Comparison of ENCODE assay signal across 8 cellular contexts in the genomic region with DNA sequence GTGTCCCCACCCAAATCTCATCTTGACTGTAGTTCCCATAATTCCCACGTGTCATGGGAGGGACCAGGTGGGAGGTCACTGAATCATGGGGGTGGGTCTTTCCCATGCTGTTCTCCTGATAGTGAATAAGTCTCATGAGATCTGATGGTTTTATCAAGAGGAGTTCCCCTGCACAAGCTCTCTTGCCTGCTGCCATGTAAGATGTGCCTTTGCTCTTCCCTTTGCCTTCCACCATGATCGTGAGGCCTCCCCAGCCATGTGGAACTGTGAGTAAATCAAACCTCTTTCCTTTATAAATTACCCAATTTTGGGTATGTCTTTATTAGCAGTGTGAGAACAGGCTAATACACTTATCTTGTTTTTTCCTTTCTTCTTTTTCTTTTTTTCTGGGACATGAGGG. TPM values are rescaled to one million over a fixed set of nuclear protein-coding genes. Genes with fewer than 3 reads are reported as not detected.
DNase-seq lines count a peak whose midpoint lies in the region; ATAC-seq, FAIRE-seq and TF ChIP-seq lines count a peak whose summit lies in the region.
"Not testable (repeated sequence)": the region's sequence is repeated elsewhere in the genome, so short reads cannot be mapped to it uniquely, and the experiment has no call there.

No MANE protein-coding gene starts in this region.

- H3K79me2 ChIP-seq in OCI-LY7 (ENCODE audit: insufficient read depth, low read depth, low read length); K562 (ENCODE audit: control insufficient read depth, insufficient read depth, low read length); HepG2 (ENCODE audit: insufficient read depth, low read length): not testable (repeated sequence)

- TF ChIP-seq POLR2A in K562 (conservative IDR thresholded peaks at IDR 0.05); HepG2 (IDR thresholded peaks at IDR 0.05; ENCODE audit: insufficient read depth in 1 of 2, low read depth in 2 of 2, low read length in 2 of 2): not testable (repeated sequence)

- H3K4me2 ChIP-seq in OCI-LY7 (ENCODE audit: low read length); K562 (ENCODE audit: insufficient read depth, low read length); HepG2 (ENCODE audit: low read depth, low read length): not testable (repeated sequence)

- peaks cover 31 to 42% of the 10 kb centered on the region in 2 donors for H3K36me3 Mint-ChIP-seq in CD4-positive, alpha-beta memory T cell
- peaks cover 69% of the 10 kb centered on the region for H3K36me3 Mint-ChIP-seq in activated CD4-positive, alpha-beta memory T cell treated with anti-CD3 and anti-CD28 coated beads, Interleukin-2, amount 10 ng/mL, durations not matched to agents 7 days and 5 days (ENCODE audit: low read depth)
- H3K36me3 Mint-ChIP-seq in activated CD8-positive, alpha-beta memory T cell treated with anti-CD3 and anti-CD28 coated beads, Interleukin-2, amount 10 ng/mL, durations not matched to agents 7 days and 5 days = peaks cover 68% of the 10 kb centered on the region
- peaks cover 23% of the 10 kb centered on the region for H3K36me3 Mint-ChIP-seq in activated naive CD8-positive, alpha-beta T cell

- H3K9me3 ChIP-seq in CD4-positive, alpha-beta memory T cell (ENCODE audit: control insufficient read depth in 1 of 2, low read length in 2 of 2); HEK293 (ENCODE audit: control insufficient read depth, insufficient read depth, low read depth, low read length); K562 (replicated peaks; ENCODE audit: control insufficient read depth, insufficient read depth, low read depth, low read length); HepG2 (ENCODE audit: low read length): not testable (repeated sequence)
- peaks cover 12% of the 10 kb centered on the region; the same call in 1 of the 2 replicates for H3K9me3 ChIP-seq in OCI-LY7 (ENCODE audit: low read length)

- not testable (repeated sequence) for FAIRE-seq in K562 (lab: Jason Lieb, UNC); HepG2 (lab: Jason Lieb, UNC)

- intact Hi-C loops in CD4-positive, alpha-beta memory T cell (cut with micrococcal nuclease); OCI-LY7 (cut with micrococcal nuclease; ENCODE audit: unreplicated experiment); K562 (cut with micrococcal nuclease); HepG2 (cut with micrococcal nuclease; ENCODE audit: unreplicated experiment): not testable (repeated sequence)

- POLR2A ChIA-PET in CD4-positive, alpha-beta memory T cell (lab: Charles Lee; ENCODE audit: partially characterized antibody) = interaction anchor here (0.8 kb wide), 1 partner anchor 12 kb away, joined by 3 read pairs; no protein-coding TSS in a partner anchor
- POLR2A ChIA-PET in HEK293 (lab: Yijun Ruan, JAX); HepG2 (lab: Yijun Ruan, JAX): not testable (repeated sequence)
- POLR2A ChIA-PET in OCI-LY7 (lab: Charles Lee) = interaction anchor here (0.6 to 0.7 kb wide), 2 partner anchors 129 to 158 kb away, joined by 3 read pairs; no protein-coding TSS in a partner anchor
- POLR2A ChIA-PET in activated CD4-positive, alpha-beta memory T cell treated with anti-CD3 and anti-CD28 coated beads, Interleukin-2, amount 10 ng/mL, durations not matched to agents 7 days and 5 days (lab: Charles Lee) = interaction anchor here (1.1 kb wide), 1 partner anchor 51 kb away, joined by 3 read pairs; no protein-coding TSS in a partner anchor
- POLR2A ChIA-PET in K562 (lab: Yijun Ruan, JAX) = interaction anchor here (1.6 kb wide), 1 partner anchor 9 kb away, joined by 5 read pairs; no protein-coding TSS in a partner anchor

- peaks cover 14% of the 10 kb centered on the region for H3K36me3 ChIP-seq in CD4-positive, alpha-beta memory T cell (ENCODE audit: insufficient read depth, low read length)
- H3K36me3 ChIP-seq in HEK293 (ENCODE audit: control insufficient read depth in 2 of 2, insufficient read depth in 1 of 2, low read length in 2 of 2) = peaks cover 55 to 77% of the 10 kb centered on the region in 2 experiments
- peaks cover 95% of the 10 kb centered on the region for H3K36me3 ChIP-seq in OCI-LY7 (ENCODE audit: insufficient read depth, low read length)
- peaks cover 73% of the 10 kb centered on the region for H3K36me3 ChIP-seq in K562 (ENCODE audit: control insufficient read depth, insufficient read depth, low read length)
- peaks cover 11 to 69% of the 10 kb centered on the region in 2 experiments for H3K36me3 ChIP-seq in HepG2 (replicated peaks in 1 of 2; ENCODE audit: control insufficient read depth in 1 of 2, insufficient read depth in 2 of 2, low read length in 2 of 2)

- DNase-seq in CD4-positive, alpha-beta memory T cell; OCI-LY7 (ENCODE audit: low spot score); activated CD4-positive, alpha-beta memory T cell treated with anti-CD3 and anti-CD28 coated beads, Interleukin-2, amount 10 ng/mL, durations not matched to agents 7 days and 5 days; activated CD8-positive, alpha-beta memory T cell treated with anti-CD3 and anti-CD28 coated beads, Interleukin-2, amount 10 ng/mL, durations not matched to agents 7 days and 5 days; K562 (ENCODE audit: extremely low read depth in 1 of 4, low spot score in 3 of 4); HepG2 (ENCODE audit: low spot score): not testable (repeated sequence)

- in situ Hi-C loops in K562 (cut with MboI); HepG2 (cut with HindIII; ENCODE audit: extremely low pct_ligation_motif_present, low pct_unique_long_range_greater_than_20kb): not testable (repeated sequence)

- not testable (repeated sequence) for H3K27me3 Mint-ChIP-seq in CD4-positive, alpha-beta memory T cell; activated CD4-positive, alpha-beta memory T cell treated with anti-CD3 and anti-CD28 coated beads, Interleukin-2, amount 10 ng/mL, durations not matched to agents 7 days and 5 days; activated CD8-positive, alpha-beta memory T cell treated with anti-CD3 and anti-CD28 coated beads, Interleukin-2, amount 10 ng/mL, durations not matched to agents 7 days and 5 days; activated naive CD8-positive, alpha-beta T cell

- TF ChIP-seq RAD21 in K562 (CRISPR knock-in tag; conservative IDR thresholded peaks at IDR 0.05 in 1 of 2, IDR thresholded peaks at IDR 0.05 in 1 of 2); HepG2 (CRISPR knock-in tag; IDR thresholded peaks at IDR 0.05): not testable (repeated sequence)

- TF ChIP-seq EP300 in K562 (IDR thresholded peaks at IDR 0.05; ENCODE audit: low read length); HepG2 (IDR thresholded peaks at IDR 0.05; ENCODE audit: low read depth in 2 of 2, low read length in 2 of 2); HepG2 (CRISPR knock-in tag; IDR thresholded peaks at IDR 0.05; ENCODE audit: borderline replicate concordance): not testable (repeated sequence)

- not testable (repeated sequence) for H3K4me3 ChIP-seq in CD4-positive, alpha-beta memory T cell (ENCODE audit: low read length in 2 of 2); HEK293 (ENCODE audit: low read depth, low read length); OCI-LY7 (ENCODE audit: low read depth, low read length, poor library complexity, severe bottlenecking); K562; HepG2 (replicated peaks in 1 of 3; ENCODE audit: insufficient read depth in 1 of 3, low read depth in 2 of 3, low read length in 3 of 3)

- not testable (repeated sequence) for H3K27me3 ChIP-seq in CD4-positive, alpha-beta memory T cell (ENCODE audit: insufficient read depth, low read length); K562 (ENCODE audit: control insufficient read depth in 2 of 2, insufficient read depth in 2 of 2, low read length in 2 of 2); HepG2 (ENCODE audit: control insufficient read depth in 1 of 2, insufficient read depth in 2 of 2, low read length in 2 of 2)

- not testable (repeated sequence) for H4K20me1 ChIP-seq in OCI-LY7 (ENCODE audit: insufficient read depth, low read length); K562 (replicated peaks; ENCODE audit: control insufficient read depth, insufficient read depth, low read length); HepG2 (ENCODE audit: insufficient read depth, low read length)

- not testable (repeated sequence) for H3K9me3 Mint-ChIP-seq in CD4-positive, alpha-beta memory T cell; activated CD4-positive, alpha-beta memory T cell treated with anti-CD3 and anti-CD28 coated beads, Interleukin-2, amount 10 ng/mL, durations not matched to agents 7 days and 5 days; activated CD8-positive, alpha-beta memory T cell treated with anti-CD3 and anti-CD28 coated beads, Interleukin-2, amount 10 ng/mL, durations not matched to agents 7 days and 5 days (ENCODE audit: low read depth); activated naive CD8-positive, alpha-beta T cell (ENCODE audit: low read depth)

- H3K9me1 ChIP-seq in K562 (ENCODE audit: control insufficient read depth, insufficient read depth, low read length) = not testable (repeated sequence)

- peaks cover 24% of the 10 kb centered on the region for H3K4me1 ChIP-seq in CD4-positive, alpha-beta memory T cell (ENCODE audit: insufficient read depth, low read length)
- H3K4me1 ChIP-seq in HEK293 (ENCODE audit: control insufficient read depth, insufficient read depth, low read length); K562 (replicated peaks in 1 of 2; ENCODE audit: control insufficient read depth in 2 of 2, insufficient read depth in 2 of 2, low read length in 2 of 2); HepG2 (ENCODE audit: insufficient read depth, low read length): not testable (repeated sequence)
- peaks cover 15% of the 10 kb centered on the region for H3K4me1 ChIP-seq in OCI-LY7 (ENCODE audit: insufficient read depth, low read length, poor library complexity, severe bottlenecking)

- H3K9ac ChIP-seq in K562 (ENCODE audit: insufficient read depth in 1 of 2, low read depth in 2 of 2, low read length in 2 of 2); HepG2 (ENCODE audit: insufficient read depth, low read depth, low read length): not testable (repeated sequence)

- not testable (repeated sequence) for TF ChIP-seq CTCF in HEK293 (tag by site-specific recombination; IDR thresholded peaks at IDR 0.05); OCI-LY7 (conservative IDR thresholded peaks at IDR 0.05; ENCODE audit: low read length); K562 (IDR thresholded peaks at IDR 0.05 in 2 of 3, conservative IDR thresholded peaks at IDR 0.05 in 1 of 3; ENCODE audit: insufficient read depth in 2 of 3, low read depth in 1 of 3, low read length in 3 of 3); HepG2 (CRISPR knock-in tag; IDR thresholded peaks at IDR 0.05)

- not testable (repeated sequence) for H3K27ac ChIP-seq in CD4-positive, alpha-beta memory T cell (ENCODE audit: low read depth, low read length); HEK293 (ENCODE audit: extremely low read depth, low read depth, low read length); OCI-LY7 (ENCODE audit: low read depth, low read length, poor library complexity, severe bottlenecking); K562 (ENCODE audit: extremely low read depth, low read depth, low read length); HepG2 (ENCODE audit: extremely low read length, insufficient read depth, low read length)

- H3K27ac Mint-ChIP-seq in CD4-positive, alpha-beta memory T cell = peak overlapping the region in 4 of 7 donors; percentile 23 to 81 (median 63)
- H3K27ac Mint-ChIP-seq in activated CD4-positive, alpha-beta memory T cell treated with anti-CD3 and anti-CD28 coated beads, Interleukin-2, amount 10 ng/mL, durations not matched to agents 7 days and 5 days = peak overlapping the region; percentile 26
- peak overlapping the region; percentile 32 for H3K27ac Mint-ChIP-seq in activated CD8-positive, alpha-beta memory T cell treated with anti-CD3 and anti-CD28 coated beads, Interleukin-2, amount 10 ng/mL, durations not matched to agents 7 days and 5 days
- peak overlapping the region; percentile 22 for H3K27ac Mint-ChIP-seq in activated naive CD8-positive, alpha-beta T cell

- not testable (repeated sequence) for H3K4me3 Mint-ChIP-seq in CD4-positive, alpha-beta memory T cell; activated CD4-positive, alpha-beta memory T cell treated with anti-CD3 and anti-CD28 coated beads, Interleukin-2, amount 10 ng/mL, durations not matched to agents 7 days and 5 days; activated CD8-positive, alpha-beta memory T cell treated with anti-CD3 and anti-CD28 coated beads, Interleukin-2, amount 10 ng/mL, durations not matched to agents 7 days and 5 days; activated naive CD8-positive, alpha-beta T cell

- not testable (repeated sequence) for H2AFZ ChIP-seq in OCI-LY7 (ENCODE audit: low read length); K562 (ENCODE audit: low read depth, low read length); HepG2 (ENCODE audit: low read length)

- not testable (repeated sequence) for ATAC-seq in activated CD8-positive, alpha-beta memory T cell treated with anti-CD3 and anti-CD28 coated beads, Interleukin-2, amount 10 ng/mL, durations not matched to agents 7 days and 5 days; K562; HepG2

- CTCF ChIA-PET in CD4-positive, alpha-beta memory T cell (lab: Charles Lee; ENCODE audit: partially characterized antibody) = interaction anchor here (1.0 to 1.4 kb wide), 4 partner anchors 8 to 117 kb away, joined by 3 to 6 read pairs (median 4); no protein-coding TSS in a partner anchor
- CTCF ChIA-PET in HEK293 (lab: Yijun Ruan, JAX) = interaction anchor here (1.4 kb wide), 1 partner anchor 152 kb away, joined by 3 read pairs; no protein-coding TSS in a partner anchor
- CTCF ChIA-PET in OCI-LY7 (lab: Charles Lee; ENCODE audit: unreplicated experiment); activated CD8-positive, alpha-beta memory T cell treated with anti-CD3 and anti-CD28 coated beads, Interleukin-2, amount 10 ng/mL, durations not matched to agents 7 days and 5 days (lab: Charles Lee); K562 (lab: Yijun Ruan, JAX; ENCODE audit: low intra/inter-chr PET ratio); HepG2 (lab: Yijun Ruan, JAX; ENCODE audit: low intra/inter-chr PET ratio, low total read pairs): not testable (repeated sequence)
- CTCF ChIA-PET in activated CD4-positive, alpha-beta memory T cell treated with anti-CD3 and anti-CD28 coated beads, Interleukin-2, amount 10 ng/mL, durations not matched to agents 7 days and 5 days (lab: Charles Lee) = interaction anchor here (1.1 to 1.4 kb wide), 2 partner anchors 10 to 17 kb away, joined by 3 read pairs; no protein-coding TSS in a partner anchor

- 91% methylated on average over 2 of the region's 2 CpGs for WGBS in K562 (ENCODE audit: insufficient coverage, low coverage, missing lambda C conversion rate)
- whole genome bisulfite sequencing in HepG2 (ENCODE audit: low lambda C conversion rate) = 98% methylated on average over 2 of the region's 2 CpGs

- BruUV-seq in OCI-LY7 (replicated peaks; lab: Mats Ljungman, UMichigan) = TSS peak; percentile 19
- BruUV-seq in K562 (replicated peaks; lab: Mats Ljungman, UMichigan); HepG2 (replicated peaks; lab: Mats Ljungman, UMichigan): not testable (repeated sequence)

- peaks cover 13 to 28% (median 21%) of the 10 kb centered on the region in 4 donors for H3K4me1 Mint-ChIP-seq in CD4-positive, alpha-beta memory T cell
- peaks cover 28% of the 10 kb centered on the region for H3K4me1 Mint-ChIP-seq in activated CD4-positive, alpha-beta memory T cell treated with anti-CD3 and anti-CD28 coated beads, Interleukin-2, amount 10 ng/mL, durations not matched to agents 7 days and 5 days
- peaks cover 25% of the 10 kb centered on the region for H3K4me1 Mint-ChIP-seq in activated CD8-positive, alpha-beta memory T cell treated with anti-CD3 and anti-CD28 coated beads, Interleukin-2, amount 10 ng/mL, durations not matched to agents 7 days and 5 days
- H3K4me1 Mint-ChIP-seq in activated naive CD8-positive, alpha-beta T cell (ENCODE audit: low read depth) = peaks cover 16% of the 10 kb centered on the region

- H3K9me2 ChIP-seq in OCI-LY7 (ENCODE audit: insufficient read depth, low read length) = not testable (repeated sequence)

RNA-seq across cellular contexts. Expression of a gene that starts 56.4 kb away (rescaled TPM):
- 10 to 100 TPM; 29.9 to 39.6 TPM for total RNA-seq in CD4-positive, alpha-beta memory T cell
- 10 to 100 TPM in 1 of 2 donors, 1 to 10 TPM in 1; 7.0 to 16.6 TPM for polyA plus RNA-seq in CD4-positive, alpha-beta memory T cell
- total RNA-seq in OCI-LY7 (2014; rRNA removed; shearing (Covaris generic)) = 48.9 and 63.0 TPM in 2 replicates
- 41.5 and 54.3 TPM in 2 replicates for total RNA-seq in OCI-LY7 (2022)
- 10 to 100 TPM; 45.2 to 45.6 TPM for total RNA-seq in activated CD4-positive, alpha-beta memory T cell treated with anti-CD3 and anti-CD28 coated beads, Interleukin-2, amount 10 ng/mL, durations not matched to agents 7 days and 5 days
- 10 to 100 TPM; 46.2 to 67.3 TPM for total RNA-seq in activated CD8-positive, alpha-beta memory T cell treated with anti-CD3 and anti-CD28 coated beads, Interleukin-2, amount 10 ng/mL, durations not matched to agents 7 days and 5 days
- 34.8 and 94.2 TPM in 2 replicates for total RNA-seq in K562 (2011; cell fraction: chromatin; rRNA removed; ENCODE audit: low replicate concordance)
- total RNA-seq in K562 (2011; cell fraction: nucleolus; rRNA removed) = 42.8 and 43.9 TPM in 2 replicates
- 23.1 and 23.4 TPM in 2 replicates for total RNA-seq in K562 (2011; cell fraction: nucleoplasm; rRNA removed)
- 14.8 and 69.6 TPM in 2 replicates for total RNA-seq in K562 (2014; rRNA removed)
- 25.9 and 30.5 TPM in 2 replicates for total RNA-seq in K562 (2014; rRNA removed; fragmentation: Illumina TruSeq; extraction: Trizol)
- total RNA-seq in K562 (2015; rRNA removed; fragmentation: Illumina TruSeq; extraction: Trizol) = 19.9 and 21.2 TPM in 2 replicates
- total RNA-seq in K562 (2021) = 23.0 and 25.6 TPM in 2 replicates
- polyA plus RNA-seq in K562 (2011; rRNA removed) = 11.1 and 15.6 TPM in 2 replicates
- polyA plus RNA-seq in K562 (2011; cell fraction: cytosol; rRNA removed) = 5.2 and 5.4 TPM in 2 replicates
- 8.9 and 14.7 TPM in 2 replicates for polyA plus RNA-seq in K562 (2011; cell fraction: nucleus; rRNA removed)
- polyA plus RNA-seq in K562 (2012) = 10.0 and 13.2 TPM in 2 replicates
- polyA plus RNA-seq in K562 (2014; fragmentation: Illumina TruSeq; extraction: Trizol) = 17.5 and 20.5 TPM in 2 replicates
- polyA plus RNA-seq in K562 (2014; fragmentation: Nextera tagmentation; extraction: Ambion mirVana) = 1 to 10 TPM; 4.0 to 4.3 TPM
- polyA plus RNA-seq in K562 (2014; rRNA removed) = 9.5 and 11.1 TPM in 2 replicates
- 25.2 and 27.0 TPM in 2 replicates for polyA minus RNA-seq in K562 (2011; rRNA and poly(A)+ RNA removed)
- polyA minus RNA-seq in K562 (2011; cell fraction: cytosol; rRNA and poly(A)+ RNA removed) = 5.9 and 21.0 TPM in 2 replicates
- polyA minus RNA-seq in K562 (2011; cell fraction: nucleus; rRNA and poly(A)+ RNA removed) = 33.5 and 38.2 TPM in 2 replicates
- 25.9 and 27.5 TPM in 2 replicates for total RNA-seq in HepG2 (2016; rRNA removed; fragmentation: Illumina TruSeq; extraction: Trizol)
- total RNA-seq in HepG2 (2016; cell fraction: cytosol; rRNA removed; fragmentation: Illumina TruSeq; extraction: Trizol; ENCODE audit: low read depth) = 42.0 and 44.0 TPM in 2 replicates
- 24.2 and 27.7 TPM in 2 replicates for total RNA-seq in HepG2 (2016; cell fraction: insoluble cytoplasmic fraction; rRNA removed; fragmentation: Illumina TruSeq; extraction: Trizol)
- 15.8 and 18.1 TPM in 2 replicates for total RNA-seq in HepG2 (2016; cell fraction: membrane; rRNA removed; fragmentation: Illumina TruSeq; extraction: Trizol)
- 32.1 and 40.4 TPM in 2 replicates for total RNA-seq in HepG2 (2016; cell fraction: nucleus; rRNA removed; fragmentation: Illumina TruSeq; extraction: Trizol)
- 4.4 and 6.0 TPM in 2 replicates for polyA plus RNA-seq in HepG2 (2011; rRNA removed)
- polyA plus RNA-seq in HepG2 (2011; cell fraction: cytosol; rRNA removed) = 2.9 and 3.4 TPM in 2 replicates
- 4.2 and 6.8 TPM in 2 replicates for polyA plus RNA-seq in HepG2 (2011; cell fraction: nucleus; rRNA removed)
- 3.7 and 7.6 TPM in 2 replicates for polyA plus RNA-seq in HepG2 (2012)
- 0.89 TPM in 2 replicates for polyA plus RNA-seq in HepG2 (2016; cell fraction: cytosol; fragmentation: Illumina TruSeq; extraction: Trizol; ENCODE audit: low read depth)
- 14.5 and 15.0 TPM in 2 replicates for polyA plus RNA-seq in HepG2 (2016; cell fraction: insoluble cytoplasmic fraction; fragmentation: Illumina TruSeq; extraction: Trizol; ENCODE audit: low read depth)
- 2.6 and 2.7 TPM in 2 replicates for polyA plus RNA-seq in HepG2 (2016; cell fraction: membrane; fragmentation: Illumina TruSeq; extraction: Trizol; ENCODE audit: low read depth)
- polyA plus RNA-seq in HepG2 (2016; cell fraction: nucleus; fragmentation: Illumina TruSeq; extraction: Trizol; ENCODE audit: insufficient read depth, low read depth) = 18.1 and 20.7 TPM in 2 replicates
- polyA minus RNA-seq in HepG2 (2011; rRNA and poly(A)+ RNA removed; ENCODE audit: low replicate concordance) = 16.9 and 19.2 TPM in 2 replicates
- 10.9 and 13.3 TPM in 2 replicates for polyA minus RNA-seq in HepG2 (2011; cell fraction: cytosol; rRNA and poly(A)+ RNA removed)
- polyA minus RNA-seq in HepG2 (2011; cell fraction: nucleus; rRNA and poly(A)+ RNA removed) = 27.9 and 29.1 TPM in 2 replicates
